ENCODE assay signal across 9 cellular contexts in genomic region chr15:99614749-99615288, GRCh38. TPM values are rescaled to one million over a fixed set of nuclear protein-coding genes. Genes with fewer than 3 reads are reported as not detected.
DNase-seq lines count a peak whose midpoint lies in the region; ATAC-seq and TF ChIP-seq lines count a peak whose summit lies in the region.
"Had no signal": no experiment of that assay in that cellular context is flagged by ENCODE, and none has a peak within 500 bp of the region (broad histone marks: within the 10 kb centered on the region; RNA-seq: fewer than 3 reads in every experiment).

No MANE protein-coding gene starts in this region.

- H3K4me1 ChIP-seq in cardiac muscle cell (ENCODE audit: low read depth): peaks cover 86% of the 10 kb centered on the region

- peak; percentile 51 for ATAC-seq in GM21381 (IDR thresholded peaks at IDR 0.05; ENCODE audit: unreplicated experiment)
- no peak; the same call in 2 of the 3 replicates for ATAC-seq in SK-N-SH treated with all-trans-retinoic acid at 6 μM for 48 hours
- ATAC-seq in HG02610 (IDR thresholded peaks at IDR 0.05; ENCODE audit: unreplicated experiment): no peak

- no peak for TF ChIP-seq CTCF in cardiac muscle cell (IDR thresholded peaks at IDR 0.05; ENCODE audit: low read depth, low read length)

- peak overlapping the region; percentile 2 for H3K4me3 ChIP-seq in cardiac muscle cell
- H3K4me3 ChIP-seq in skin epidermis: no peak overlapping the region

- no peaks in the 10 kb centered on the region for H3K27me3 ChIP-seq in cardiac muscle cell

- H3K27ac ChIP-seq in cardiac muscle cell: peak overlapping the region; percentile 97
- H3K27ac ChIP-seq in skin epidermis: peak overlapping the region in 11 of 21 experiments; percentile 4 to 70 (median 29)

- no peaks in the 10 kb centered on the region for H3K36me3 ChIP-seq in cardiac muscle cell

- DNase-seq in NOMO-1 treated with dmso at 0.1 percent for 144 hours (lab: John Stamatoyannopoulos, UW; ENCODE audit: unreplicated experiment): peak; percentile 70
- peak in 1 of 2 donors; percentile 68 for DNase-seq in cardiac muscle cell (ENCODE audit: low read depth in 1 of 2, low spot score in 1 of 2)
- DNase-seq in NCI-H446 (lab: John Stamatoyannopoulos, UW): no peak
- no peak for DNase-seq in RPMI8226
- DNase-seq: central memory CD4-positive, alpha-beta T cell had no signal

- no peaks in the 10 kb centered on the region for H3K9me3 ChIP-seq in cardiac muscle cell (ENCODE audit: low read depth)

TF ChIP-seq in SK-N-SH treated with all-trans-retinoic acid at 6 μM for 48 hours, 23 proteins besides CTCF, POLR2A, EP300 and RAD21:
- TF ChIP-seq CREB5 (CRISPR knock-in tag; IDR thresholded peaks at IDR 0.05; ENCODE audit: low read depth) (no peak), TCF4 (CRISPR knock-in tag; IDR thresholded peaks at IDR 0.05; ENCODE audit: borderline replicate concordance) (no peak), TSHZ2 (CRISPR knock-in tag; IDR thresholded peaks at IDR 0.05) (no peak), SNAI2 (CRISPR knock-in tag; IDR thresholded peaks at IDR 0.05) (no peak), POU6F1 (CRISPR knock-in tag; IDR thresholded peaks at IDR 0.05; ENCODE audit: borderline replicate concordance, low read depth) (no peak), ESRRG (CRISPR knock-in tag; IDR thresholded peaks at IDR 0.05) (no peak), ZNF565 (CRISPR knock-in tag; conservative IDR thresholded peaks at IDR 0.05; ENCODE audit: low read depth) (no peak), RARB (CRISPR knock-in tag; IDR thresholded peaks at IDR 0.05) (no peak), PATZ1 (CRISPR knock-in tag; IDR thresholded peaks at IDR 0.05; ENCODE audit: borderline replicate concordance) (no peak), ARNTL (CRISPR knock-in tag; IDR thresholded peaks at IDR 0.05; ENCODE audit: borderline replicate concordance, low read depth) (no peak)

RNA-seq across cellular contexts. Expression of gene MEF2A, which starts 49.0 kb away (rescaled TPM):
- total RNA-seq in cardiac muscle cell: 226 and 556 TPM in 2 replicates
- 91.7 and 168 TPM in 2 replicates for polyA plus RNA-seq in cardiac muscle cell
